31 cellular contexts compared by ENCODE assay signal in genomic region chr2:70938580-70938938, GRCh38. TPM values are rescaled to one million over a fixed set of nuclear protein-coding genes. Genes with fewer than 3 reads are reported as not detected.
A peak's percentile ranks its signal among the peaks of the same experiment; 100 is the strongest.
DNase-seq lines count a peak whose midpoint lies in the region; ATAC-seq, FAIRE-seq and TF ChIP-seq lines count a peak whose summit lies in the region.
"Had no signal": no experiment of that assay in that cellular context is flagged by ENCODE, and none has a peak within 500 bp of the region (broad histone marks: within the 10 kb centered on the region; RNA-seq: fewer than 3 reads in every experiment).

No MANE protein-coding gene starts in this region.

- intact Hi-C loops in kidney (cut with DNase I) (no loop called here), sciatic nerve (cut with DNase I) (no loop called here)

- CTCF ChIA-PET in WTC11 (lab: Charles Lee): interaction anchor here (0.6 to 6.6 kb wide), 11 partner anchors 9 to 171 kb away, joined by 3 to 91 read pairs (median 6); partner anchors contain the start of genes ADD2 and FIGLA

- H3K4me3 Mint-ChIP-seq in WTC11: peak overlapping the region; percentile 58
- no peak overlapping the region for H3K4me3 Mint-ChIP-seq in chondrocyte (ENCODE audit: unreplicated experiment)
- H3K4me3 Mint-ChIP-seq: activated CD8-positive, alpha-beta T cell treated with anti-CD3 and anti-CD28 coated beads for 36 hours; stimulated activated naive CD8-positive, alpha-beta T cell treated with anti-CD3 and anti-CD28 coated beads, Interleukin-15, amount 100 ng/mL, for 72 hours had no signal

- H3K27ac Mint-ChIP-seq in WTC11 (no peak overlapping the region), chondrocyte (ENCODE audit: unreplicated experiment) (no peak overlapping the region)
- H3K27ac Mint-ChIP-seq: activated CD8-positive, alpha-beta T cell treated with anti-CD3 and anti-CD28 coated beads for 36 hours; stimulated activated naive CD8-positive, alpha-beta T cell treated with anti-CD3 and anti-CD28 coated beads, Interleukin-15, amount 100 ng/mL, for 72 hours had no signal

- H3K27me3 Mint-ChIP-seq in WTC11 (ENCODE audit: low read depth) (peaks cover 73% of the 10 kb centered on the region), chondrocyte (ENCODE audit: low read depth) (no peaks in the 10 kb centered on the region)

- POLR2A ChIA-PET in WTC11 (lab: Charles Lee): interaction anchor here (0.9 to 1.3 kb wide), 2 partner anchors 22 to 25 kb away, joined by 3 read pairs; no protein-coding TSS in a partner anchor

- peaks cover 32% of the 10 kb centered on the region for H3K4me1 Mint-ChIP-seq in WTC11
- peaks cover 2% of the 10 kb centered on the region for H3K4me1 Mint-ChIP-seq in chondrocyte (ENCODE audit: low read depth)
- H3K4me1 Mint-ChIP-seq: stimulated activated naive CD8-positive, alpha-beta T cell treated with anti-CD3 and anti-CD28 coated beads, Interleukin-15, amount 100 ng/mL, for 72 hours had no signal

- H3K36me3 ChIP-seq in H7 (replicated peaks; ENCODE audit: control insufficient read depth, insufficient read depth, low read length) (no peaks in the 10 kb centered on the region), kidney (ENCODE audit: control insufficient read depth in 1 of 2, insufficient read depth in 2 of 2, low read length in 2 of 2) (no peaks in the 10 kb centered on the region)
- H3K36me3 ChIP-seq: gastrocnemius medialis, prostate gland, tibial artery had no signal

- H3K27ac ChIP-seq in kidney (ENCODE audit: low read depth in 2 of 2, low read length in 2 of 2): peak overlapping the region in 1 of 2 donors; percentile 52
- H3K27ac ChIP-seq: BLaER1, gastrocnemius medialis, prostate gland, tibial artery had no signal

- FAIRE-seq in kidney (lab: Jason Lieb, UNC): no peak
- FAIRE-seq: HTR-8/SVneo had no signal

- H3K4me1 ChIP-seq in kidney (ENCODE audit: control insufficient read depth in 1 of 2, insufficient read depth in 1 of 2, low read depth in 1 of 2, low read length in 2 of 2): peaks cover 0 to 4% of the 10 kb centered on the region in 2 donors
- H3K4me1 ChIP-seq: gastrocnemius medialis, prostate gland, tibial artery had no signal

- no peak for ATAC-seq in WTC11
- no peak for ATAC-seq in sciatic nerve
- ATAC-seq: activated CD8-positive, alpha-beta T cell treated with anti-CD3 and anti-CD28 coated beads for 36 hours; gastrocnemius medialis; HCT116; mucosa of descending colon had no signal

- peaks cover 36% of the 10 kb centered on the region for H3K27me3 ChIP-seq in H7 (ENCODE audit: control insufficient read depth, insufficient read depth, low read length)
- H3K27me3 ChIP-seq: BLaER1, gastrocnemius medialis had no signal

- H3K9me3 ChIP-seq in kidney (ENCODE audit: control insufficient read depth in 1 of 2, low read length in 2 of 2): no peaks in the 10 kb centered on the region
- H3K9me3 ChIP-seq: BLaER1, gastrocnemius medialis, mucosa of descending colon, prostate gland, tibial artery had no signal

- H3K4me3 ChIP-seq in H7 (ENCODE audit: insufficient read depth, low read depth, low read length): peak overlapping the region; percentile 21; the same call in 1 of the 2 replicates
- peak overlapping the region in 1 of 2 donors; percentile 56 for H3K4me3 ChIP-seq in kidney (ENCODE audit: low read length in 2 of 2)
- H3K4me3 ChIP-seq: BLaER1, gastrocnemius medialis, mucosa of descending colon, prostate gland, tibial artery had no signal

- H3K9ac ChIP-seq in kidney (ENCODE audit: low read length in 2 of 2): peak overlapping the region; percentile 6 to 46
- H3K9ac ChIP-seq: BLaER1 had no signal

- no peaks in the 10 kb centered on the region for H3K9me3 Mint-ChIP-seq in WTC11
- H3K9me3 Mint-ChIP-seq in chondrocyte (ENCODE audit: low read depth): no peaks in the 10 kb centered on the region
- H3K9me3 Mint-ChIP-seq: activated CD8-positive, alpha-beta T cell treated with anti-CD3 and anti-CD28 coated beads for 36 hours; stimulated activated naive CD8-positive, alpha-beta T cell treated with anti-CD3 and anti-CD28 coated beads, Interleukin-15, amount 100 ng/mL, for 72 hours had no signal

- no peaks in the 10 kb centered on the region for H3K36me3 Mint-ChIP-seq in WTC11
- no peaks in the 10 kb centered on the region for H3K36me3 Mint-ChIP-seq in chondrocyte (ENCODE audit: low read depth)

- TF ChIP-seq CTCF in WTC11 (IDR thresholded peaks at IDR 0.05) (no peak), kidney (IDR thresholded peaks at IDR 0.05; ENCODE audit: borderline replicate concordance, extremely low read depth, insufficient read depth) (no peak), chondrocyte (IDR thresholded peaks at IDR 0.05) (no peak)

- DNase-seq in H7 (no peak), WTC11 (ENCODE audit: low spot score) (no peak), kidney (no peak), sciatic nerve (ENCODE audit: low spot score) (peak; percentile 31), chondrocyte (ENCODE audit: low spot score) (no peak), A172 (ENCODE audit: low spot score) (no peak)
- DNase-seq in stimulated activated CD4-positive, alpha-beta T cell treated with anti-CD3 and anti-CD28 coated beads, Interleukin-12 subunit alpha, Interleukin-12 subunit beta, amount 100 ng/mL, for 4 hours: no peak
- DNase-seq: activated CD4-positive, CD25-positive, alpha-beta regulatory T cell treated with anti-CD3 and anti-CD28 coated beads, Interleukin-2, amount 50 U/mL, for 72 hours; activated CD8-positive, alpha-beta T cell treated with anti-CD3 and anti-CD28 coated beads for 36 hours; activated gamma-delta T cell treated with Interleukin-2 at 50 U/mL for 16 hours; activated T-cell treated with anti-CD3 and anti-CD28 coated beads for 4 hours; central memory CD4-positive, alpha-beta T cell; COR-L47; dermis blood vessel endothelial cell; DMS79; gastrocnemius medialis; GF-D8; hippocampal formation; Kasumi-1; mucosa of descending colon; NCI-H2107; NCI-H446; stimulated activated naive CD8-positive, alpha-beta T cell treated with anti-CD3 and anti-CD28 coated beads, Interleukin-15, amount 100 ng/mL, for 72 hours; T-helper 1 cell had no signal

TF ChIP-seq in WTC11, 78 proteins besides CTCF, POLR2A, EP300 and RAD21 (continues in another document):
- no peak for TF ChIP-seq MYBL2 (CRISPR knock-in tag; IDR thresholded peaks at IDR 0.05)
- TF ChIP-seq ZNF138 (CRISPR knock-in tag; conservative IDR thresholded peaks at IDR 0.05): no peak
- TF ChIP-seq, protein P1, sequence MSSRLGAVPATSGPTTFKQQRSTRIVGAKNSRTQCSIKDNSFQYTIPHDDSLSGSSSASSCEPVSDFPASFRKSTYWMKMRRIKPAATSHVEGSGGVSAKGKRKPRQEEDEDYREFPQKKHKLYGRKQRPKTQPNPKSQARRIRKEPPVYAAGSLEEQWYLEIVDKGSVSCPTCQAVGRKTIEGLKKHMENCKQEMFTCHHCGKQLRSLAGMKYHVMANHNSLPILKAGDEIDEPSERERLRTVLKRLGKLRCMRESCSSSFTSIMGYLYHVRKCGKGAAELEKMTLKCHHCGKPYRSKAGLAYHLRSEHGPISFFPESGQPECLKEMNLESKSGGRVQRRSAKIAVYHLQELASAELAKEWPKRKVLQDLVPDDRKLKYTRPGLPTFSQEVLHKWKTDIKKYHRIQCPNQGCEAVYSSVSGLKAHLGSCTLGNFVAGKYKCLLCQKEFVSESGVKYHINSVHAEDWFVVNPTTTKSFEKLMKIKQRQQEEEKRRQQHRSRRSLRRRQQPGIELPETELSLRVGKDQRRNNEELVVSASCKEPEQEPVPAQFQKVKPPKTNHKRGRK (CRISPR knock-in tag; IDR thresholded peaks at IDR 0.05; ENCODE audit: borderline replicate concordance): no peak
- TF ChIP-seq, protein P2, sequence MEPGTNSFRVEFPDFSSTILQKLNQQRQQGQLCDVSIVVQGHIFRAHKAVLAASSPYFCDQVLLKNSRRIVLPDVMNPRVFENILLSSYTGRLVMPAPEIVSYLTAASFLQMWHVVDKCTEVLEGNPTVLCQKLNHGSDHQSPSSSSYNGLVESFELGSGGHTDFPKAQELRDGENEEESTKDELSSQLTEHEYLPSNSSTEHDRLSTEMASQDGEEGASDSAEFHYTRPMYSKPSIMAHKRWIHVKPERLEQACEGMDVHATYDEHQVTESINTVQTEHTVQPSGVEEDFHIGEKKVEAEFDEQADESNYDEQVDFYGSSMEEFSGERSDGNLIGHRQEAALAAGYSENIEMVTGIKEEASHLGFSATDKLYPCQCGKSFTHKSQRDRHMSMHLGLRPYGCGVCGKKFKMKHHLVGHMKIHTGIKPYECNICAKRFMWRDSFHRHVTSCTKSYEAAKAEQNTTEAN (CRISPR knock-in tag; IDR thresholded peaks at IDR 0.05): no peak

RNA-seq across cellular contexts. Expression of gene ATP6V1B1, which starts 2.9 kb away (rescaled TPM):
- total RNA-seq in H7 (2014; rRNA removed; shearing (Covaris generic)): 0.14 TPM in 1 of 2 replicates, not detected in the other
- not detected in 3 replicates for total RNA-seq in WTC11 (2021)
- 37.9 TPM for total RNA-seq in kidney
- polyA plus RNA-seq in kidney (ENCODE audit: insufficient read depth, low read depth, low replicate concordance): 400 TPM
- total RNA-seq in sciatic nerve: 1.3 TPM
- 3.7 to 5.0 TPM (median 3.9 TPM) in 3 replicates for total RNA-seq in chondrocyte
- 0.93 TPM in 1 of 2 replicates, not detected in the other for total RNA-seq in A172 (2014; rRNA removed; shearing (Covaris generic))
- total RNA-seq: activated CD8-positive, alpha-beta T cell treated with anti-CD3 and anti-CD28 coated beads for 36 hours; dermis blood vessel endothelial cell; kidney epithelial cell; mucosa of descending colon; OCI-LY7 had no signal

RNA-seq across cellular contexts. Expression of gene VAX2, which starts 38.2 kb away (rescaled TPM):
- total RNA-seq in H7 (2014; rRNA removed; shearing (Covaris generic)): not detected in 2 replicates
- total RNA-seq in WTC11 (2021) (not detected in 3 replicates), kidney (2.6 TPM), sciatic nerve (1.9 TPM), chondrocyte (4.5 to 5.1 TPM (median 5.0 TPM) in 3 replicates)
- polyA plus RNA-seq in kidney (ENCODE audit: insufficient read depth, low read depth, low replicate concordance): 0.71 TPM
- 3.3 and 5.0 TPM in 2 replicates for total RNA-seq in A172 (2014; rRNA removed; shearing (Covaris generic))
- total RNA-seq: activated CD8-positive, alpha-beta T cell treated with anti-CD3 and anti-CD28 coated beads for 36 hours; kidney epithelial cell; OCI-LY7 had no signal

RNA-seq across cellular contexts. Expression of gene ANKRD53, which starts 39.9 kb away (rescaled TPM):
- total RNA-seq in H7 (2014; rRNA removed; shearing (Covaris generic)): not detected in 2 replicates
- total RNA-seq in WTC11 (2021): 0.39 to 0.81 TPM (median 0.80 TPM) in 3 replicates
- total RNA-seq in kidney: 1.3 TPM
- 2.1 TPM for polyA plus RNA-seq in kidney (ENCODE audit: insufficient read depth, low read depth, low replicate concordance)
- total RNA-seq in sciatic nerve: 2.2 TPM
- 0.85 to 2.2 TPM (median 1.8 TPM) in 3 replicates for total RNA-seq in chondrocyte
- not detected in 2 replicates for total RNA-seq in A172 (2014; rRNA removed; shearing (Covaris generic))
- total RNA-seq: activated CD8-positive, alpha-beta T cell treated with anti-CD3 and anti-CD28 coated beads for 36 hours; OCI-LY7 had no signal

RNA-seq across cellular contexts. Expression of gene TEX261, which starts 56.1 kb away (rescaled TPM):
- total RNA-seq in H7 (2014; rRNA removed; shearing (Covaris generic)): 13.4 and 13.5 TPM in 2 replicates
- 15.2 to 18.3 TPM (median 17.0 TPM) in 3 replicates for total RNA-seq in WTC11 (2021)
- total RNA-seq in kidney: 56.1 TPM
- polyA plus RNA-seq in kidney (ENCODE audit: insufficient read depth, low read depth, low replicate concordance): 35.9 TPM
- 52.7 TPM for total RNA-seq in sciatic nerve
- 54.1 to 57.3 TPM (median 56.8 TPM) in 3 replicates for total RNA-seq in chondrocyte
- 41.4 and 49.5 TPM in 2 replicates for total RNA-seq in A172 (2014; rRNA removed; shearing (Covaris generic))
